8 cellular contexts compared by ENCODE assay signal in the genomic region with DNA sequence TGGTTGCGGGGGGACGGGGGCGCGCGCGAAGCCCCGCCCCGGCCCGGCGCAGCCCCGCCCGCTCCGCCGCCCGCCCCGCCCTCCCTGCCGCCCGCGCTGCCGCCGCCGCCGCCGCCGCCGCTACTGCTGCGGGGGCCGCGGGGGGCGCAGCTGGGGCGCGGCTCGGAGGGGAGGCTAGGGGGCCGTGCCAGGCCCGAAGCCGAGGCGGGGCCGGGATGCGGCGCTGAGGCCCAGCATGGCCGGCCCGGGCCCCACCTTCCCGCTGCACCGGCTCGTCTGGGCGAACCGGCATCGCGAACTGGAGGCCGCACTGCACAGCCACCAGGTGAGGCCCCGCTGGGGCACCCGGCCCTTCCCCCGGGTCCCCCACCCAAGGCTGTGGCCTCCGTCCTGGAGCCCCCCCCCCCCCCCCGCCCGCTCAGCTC. TPM values are rescaled to one million over a fixed set of nuclear protein-coding genes. Genes with fewer than 3 reads are reported as not detected.
DNase-seq lines count a peak whose midpoint lies in the region; ATAC-seq and FAIRE-seq lines count a peak whose summit lies in the region.

A gene (plus strand): TSS at position 78 of the 425 bp plus-strand sequence. CDS start 158 bp downstream, at position 236.

- peak; percentile 47 for ATAC-seq in HG03342 (IDR thresholded peaks at IDR 0.05; ENCODE audit: unreplicated experiment)
- ATAC-seq in GM18909 (IDR thresholded peaks at IDR 0.05; ENCODE audit: poor library complexity, unreplicated experiment) = no peak

- H3K27me3 ChIP-seq in adipocyte (replicated peaks; ENCODE audit: control insufficient read depth, insufficient read depth, low read length) = no peaks in the 10 kb centered on the region
- H3K27me3 ChIP-seq in iPS DF 6.9 (ENCODE audit: control insufficient read depth, insufficient read depth, low read length) = no peaks in the 10 kb centered on the region
- no peaks in the 10 kb centered on the region for H3K27me3 ChIP-seq in small intestine (ENCODE audit: control insufficient read depth in 2 of 2, insufficient read depth in 2 of 2, low read length in 2 of 2)

- H3K27ac Mint-ChIP-seq in activated CD4-positive, alpha-beta T cell treated with anti-CD3 and anti-CD28 coated beads, Interleukin-2, amount 10 ng/mL, durations not matched to agents 24 days and 14 days = peak within 1 kb of the TSS; percentile 98

- DNase-seq in activated CD4-positive, alpha-beta T cell treated with anti-CD3 and anti-CD28 coated beads, Interleukin-2, amount 10 ng/mL, durations not matched to agents 24 days and 14 days = no peak
- no peak for DNase-seq in activated CD4-positive, alpha-beta T cell treated with anti-CD3 and anti-CD28 coated beads for 48 hours
- no peak for DNase-seq in adipocyte (ENCODE audit: low read depth)
- no peak for DNase-seq in iPS DF 6.9 (ENCODE audit: low read depth, low spot score)
- no peak for DNase-seq in small intestine
- DNase-seq in activated CD4-positive, alpha-beta T cell treated with anti-CD3 and anti-CD28 coated beads for 4 hours = no peak

- H3K4me3 ChIP-seq in adipocyte (ENCODE audit: low read length) = peak within 1 kb of the TSS; percentile 84
- peak within 1 kb of the TSS; percentile 87 for H3K4me3 ChIP-seq in iPS DF 6.9 (ENCODE audit: low read length)
- H3K4me3 ChIP-seq in small intestine (ENCODE audit: low read depth in 1 of 2, low read length in 2 of 2) = peak within 1 kb of the TSS; percentile 63 to 76

- no peaks in the 10 kb centered on the region for H3K9me3 Mint-ChIP-seq in activated CD4-positive, alpha-beta T cell treated with anti-CD3 and anti-CD28 coated beads, Interleukin-2, amount 10 ng/mL, durations not matched to agents 24 days and 14 days

- intact Hi-C loops in activated CD4-positive, alpha-beta T cell treated with anti-CD3 and anti-CD28 coated beads, Interleukin-2, amount 10 ng/mL, durations not matched to agents 24 days and 14 days (cut with micrococcal nuclease) = no loop called here

- no peaks in the 10 kb centered on the region for H3K9me3 ChIP-seq in adipocyte (ENCODE audit: control insufficient read depth, low read length)
- H3K9me3 ChIP-seq in iPS DF 6.9 (ENCODE audit: control insufficient read depth, insufficient read depth, low read length) = no peaks in the 10 kb centered on the region
- no peaks in the 10 kb centered on the region for H3K9me3 ChIP-seq in small intestine (ENCODE audit: control insufficient read depth, low read depth)

- H3K4me1 Mint-ChIP-seq in activated CD4-positive, alpha-beta T cell treated with anti-CD3 and anti-CD28 coated beads, Interleukin-2, amount 10 ng/mL, durations not matched to agents 24 days and 14 days = peaks cover 53% of the 10 kb centered on the region

- H3K36me3 Mint-ChIP-seq in activated CD4-positive, alpha-beta T cell treated with anti-CD3 and anti-CD28 coated beads, Interleukin-2, amount 10 ng/mL, durations not matched to agents 24 days and 14 days (ENCODE audit: low read depth) = peaks cover 56% of the 10 kb centered on the region

- H3K27ac ChIP-seq in iPS DF 6.9 (ENCODE audit: low read length) (no peak within 1 kb of the TSS), small intestine (ENCODE audit: low read depth in 1 of 2, low read length in 1 of 2) (peak within 1 kb of the TSS; percentile 79 to 95)

- no peak for FAIRE-seq in small intestine (lab: Jason Lieb, UNC)

- H3K36me3 ChIP-seq in adipocyte (ENCODE audit: control insufficient read depth, insufficient read depth, low read length, severe bottlenecking) = peaks cover 54% of the 10 kb centered on the region
- H3K36me3 ChIP-seq in iPS DF 6.9 (ENCODE audit: control insufficient read depth, insufficient read depth, low read length) = peaks cover 19% of the 10 kb centered on the region
- peaks cover 8 to 9% of the 10 kb centered on the region in 2 donors for H3K36me3 ChIP-seq in small intestine (ENCODE audit: control insufficient read depth in 2 of 2, insufficient read depth in 2 of 2, low read length in 2 of 2)

- peaks cover 35% of the 10 kb centered on the region for H3K4me1 ChIP-seq in adipocyte (ENCODE audit: control insufficient read depth, insufficient read depth, low read length)
- peaks cover 5% of the 10 kb centered on the region; the same call in 1 of the 2 replicates for H3K4me1 ChIP-seq in iPS DF 6.9 (ENCODE audit: control insufficient read depth, insufficient read depth, low read length)
- peaks cover 3 to 8% of the 10 kb centered on the region in 2 donors for H3K4me1 ChIP-seq in small intestine (ENCODE audit: control insufficient read depth in 2 of 2, insufficient read depth in 1 of 2, low read depth in 1 of 2, low read length in 1 of 2)

- peak within 1 kb of the TSS; percentile 95 for H3K4me3 Mint-ChIP-seq in activated CD4-positive, alpha-beta T cell treated with anti-CD3 and anti-CD28 coated beads, Interleukin-2, amount 10 ng/mL, durations not matched to agents 24 days and 14 days

- H3K27me3 Mint-ChIP-seq in activated CD4-positive, alpha-beta T cell treated with anti-CD3 and anti-CD28 coated beads, Interleukin-2, amount 10 ng/mL, durations not matched to agents 24 days and 14 days = no peaks in the 10 kb centered on the region

- WGBS in iPS DF 6.9 (ENCODE audit: insufficient coverage, insufficient read length) = no CpG with 5 or more reads among the region's 56 CpGs
- WGBS in small intestine, 3 donors = 0 to 1% (median 0%) methylated on average over 16 to 56 of the region's 56 CpGs

- H3K9ac ChIP-seq in adipocyte (ENCODE audit: low read length) = peak within 1 kb of the TSS; percentile 91

RNA-seq across cellular contexts. Expression of the gene that starts here (rescaled TPM):
- 114 and 124 TPM in 2 replicates for total RNA-seq in activated CD4-positive, alpha-beta T cell treated with anti-CD3 and anti-CD28 coated beads, Interleukin-2, amount 10 ng/mL, durations not matched to agents 24 days and 14 days
- 10 to 100 TPM in 2 of 3 donors, 1 to 10 TPM in 1; 7.8 to 24.1 (median 16.2) TPM for polyA plus RNA-seq in small intestine
